ENCODE assay signal across 8 cellular contexts in genomic region chr19:4061178-4061682, GRCh38. TPM values are rescaled to one million over a fixed set of nuclear protein-coding genes. Genes with fewer than 3 reads are reported as not detected.
DNase-seq lines count a peak whose midpoint lies in the region; ATAC-seq and TF ChIP-seq lines count a peak whose summit lies in the region.
"Had no signal": no experiment of that assay in that cellular context is flagged by ENCODE, and none has a peak within 500 bp of the region (broad histone marks: within the 10 kb centered on the region; RNA-seq: fewer than 3 reads in every experiment).

No MANE protein-coding gene starts in this region.

- H3K9ac ChIP-seq in HUES64 (ENCODE audit: low read depth, low read length), result peak overlapping the region; percentile 7; the same call in 1 of the 2 replicates

- no peak for ATAC-seq in HG02870 (IDR thresholded peaks at IDR 0.05; ENCODE audit: unreplicated experiment)

- peaks cover 8% of the 10 kb centered on the region; the same call in 1 of the 2 replicates for H3K36me3 ChIP-seq in HUES64 (ENCODE audit: insufficient read depth, low read length)
- no peaks in the 10 kb centered on the region for H3K36me3 ChIP-seq in suprapubic skin

- peak overlapping the region; percentile 46; the same call in 1 of the 2 replicates for H3K27ac ChIP-seq in HUES64 (ENCODE audit: low read depth, low read length)
- H3K27ac ChIP-seq in suprapubic skin, result peak overlapping the region; percentile 86
- H3K27ac ChIP-seq: SK-N-MC had no signal

- TF ChIP-seq CTCF in suprapubic skin (IDR thresholded peaks at IDR 0.05), result no peak

- no peak for TF ChIP-seq EP300 in suprapubic skin (IDR thresholded peaks at IDR 0.05)

- no peak for TF ChIP-seq POLR2A in suprapubic skin (IDR thresholded peaks at IDR 0.05)

- WGBS in HUES64, result 74% methylated on average over 22 of the region's 23 CpGs
- WGBS in suprapubic skin, result 0% methylated on average over 1 of the region's 23 CpGs

- no peaks in the 10 kb centered on the region for H3K9me3 ChIP-seq in HUES64 (ENCODE audit: insufficient read depth, low read depth, low read length)
- no peaks in the 10 kb centered on the region for H3K9me3 ChIP-seq in suprapubic skin

- 0 out of 2 replicates have a peak, but pooled peaks cover 6% of the 10 kb centered on the region for H3K4me1 ChIP-seq in HUES64 (ENCODE audit: insufficient read depth, low read length)
- peaks cover 73% of the 10 kb centered on the region for H3K4me1 ChIP-seq in suprapubic skin

- peak; percentile 30 for DNase-seq in activated effector memory CD4-positive, alpha-beta T cell treated with Interleukin-2 at 50 U/mL for 16 hours
- DNase-seq in iPS-NIHi11 (ENCODE audit: low spot score), result peak; percentile 67
- peak; percentile 95 to 96 for DNase-seq in suprapubic skin (ENCODE audit: low spot score in 2 of 2)
- no peak for DNase-seq in SHP77 (lab: John Stamatoyannopoulos, UW)
- no peak for DNase-seq in NCI-H748 treated with DMSO at 0.1 percent for 48 hours (lab: John Stamatoyannopoulos, UW)

- H3K4me3 ChIP-seq in HUES64 (ENCODE audit: low read length) (no peak overlapping the region), suprapubic skin (peak overlapping the region; percentile 99)
- H3K4me3 ChIP-seq: SK-N-MC had no signal

- H3K27me3 ChIP-seq in HUES64 (ENCODE audit: insufficient read depth, low read length) (no peaks in the 10 kb centered on the region), suprapubic skin (no peaks in the 10 kb centered on the region)

RNA-seq across cellular contexts. Expression of gene ZBTB7A, which starts 5.5 kb away (rescaled TPM):
- 8.6 TPM for polyA plus RNA-seq in HUES64 (2013, experiment 1 of 2)
- polyA plus RNA-seq in HUES64 (2013, experiment 2 of 2), result 8.7 TPM
- 10 to 100 TPM; 60.3 to 94.2 (median 77.4) TPM for total RNA-seq in suprapubic skin

RNA-seq across cellular contexts. Expression of gene PIAS4, which starts 53.7 kb away (rescaled TPM):
- 26.4 TPM for polyA plus RNA-seq in HUES64 (2013, experiment 1 of 2)
- polyA plus RNA-seq in HUES64 (2013, experiment 2 of 2), result 23.3 TPM
- total RNA-seq in suprapubic skin, result 10 to 100 TPM; 17.1 to 28.7 (median 22.6) TPM

Comparison
In these comparisons a context has a peak if more than half of its experiments do, and no peak if none do; other contexts are left out.
1. DNase-seq: peak in activated effector memory CD4-positive, alpha-beta T cell treated with Interleukin-2 at 50 U/mL for 16 hours (single experiment), iPS-NIHi11 (single experiment) and suprapubic skin (2 of 2); none in SHP77 (0 of 2) and NCI-H748 treated with DMSO at 0.1 percent for 48 hours (single experiment).